20 cellular contexts compared by ENCODE assay signal in the genomic region with DNA sequence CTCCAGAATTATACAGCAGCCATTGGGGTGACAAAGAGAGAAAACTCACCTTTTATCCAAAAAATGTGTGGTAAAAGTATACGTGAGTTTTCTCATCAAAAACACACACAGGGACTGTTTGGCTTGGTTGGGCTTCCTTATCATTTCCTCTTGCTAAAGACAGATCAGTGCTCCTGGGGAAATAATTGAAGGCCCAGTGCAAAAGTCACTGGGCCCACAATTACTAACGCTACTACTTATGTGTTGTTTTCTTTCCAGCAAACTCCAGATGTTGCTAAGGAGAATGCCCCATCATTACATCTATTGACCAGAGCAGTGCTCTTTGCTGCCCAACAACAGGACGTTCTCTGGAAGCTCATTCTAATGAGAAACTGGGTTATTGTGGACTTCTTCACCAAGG.
DNase-seq lines count a peak whose midpoint lies in the region; ATAC-seq and TF ChIP-seq lines count a peak whose summit lies in the region.
"Had no signal": no experiment of that assay in that cellular context is flagged by ENCODE, and none has a peak within 500 bp of the region (broad histone marks: within the 10 kb centered on the region; RNA-seq: fewer than 3 reads in every experiment).

No MANE protein-coding gene starts in this region.

- TF ChIP-seq CTCF in GM23338 (conservative IDR thresholded peaks at IDR 0.05; ENCODE audit: low read depth in 2 of 2) (no peak), endothelial cell (IDR thresholded peaks at IDR 0.05; ENCODE audit: unreplicated experiment) (no peak)

- H3K4me1 ChIP-seq in GM23338 (ENCODE audit: insufficient read depth) (peaks cover 5% of the 10 kb centered on the region; the same call in 1 of the 2 replicates), mesodermal cell (ENCODE audit: control insufficient read depth, insufficient read depth, low read length, poor library complexity, severe bottlenecking) (peaks cover 13% of the 10 kb centered on the region)
- H3K4me1 ChIP-seq: SJSA1 had no signal

- H3K36me3 Mint-ChIP-seq in GM23338 (ENCODE audit: low read depth), result no peaks in the 10 kb centered on the region
- no peaks in the 10 kb centered on the region for H3K36me3 Mint-ChIP-seq in endothelial cell (ENCODE audit: low read depth, unreplicated experiment)

- H3K9me3 Mint-ChIP-seq in GM23338 (no peaks in the 10 kb centered on the region), endothelial cell (ENCODE audit: unreplicated experiment) (no peaks in the 10 kb centered on the region)
- H3K9me3 Mint-ChIP-seq: CD8-positive, alpha-beta memory T cell had no signal

- H4K20me1 ChIP-seq in GM23338 (replicated peaks; ENCODE audit: insufficient read depth), result no peaks in the 10 kb centered on the region

- no peak overlapping the region for H3K27ac ChIP-seq in GM23338 (ENCODE audit: low read depth)
- peak overlapping the region; percentile 55 for H3K27ac ChIP-seq in mesodermal cell (ENCODE audit: low read depth, low read length, severe bottlenecking)
- H3K27ac ChIP-seq: C4-2B, SJSA1 had no signal

- no peaks in the 10 kb centered on the region for H3K9me3 ChIP-seq in mesodermal cell (ENCODE audit: control insufficient read depth, low read length)
- H3K9me3 ChIP-seq: SJSA1 had no signal

- 61 to 71% methylated on average over 1 to 3 of the region's 3 CpGs for WGBS in mesodermal cell (ENCODE audit: insufficient coverage in 2 of 2), 2 experiments

- H3K36me3 ChIP-seq in GM23338 (ENCODE audit: insufficient read depth), result no peaks in the 10 kb centered on the region
- H3K36me3 ChIP-seq in mesodermal cell (ENCODE audit: control insufficient read depth, insufficient read depth, low read length), result no peaks in the 10 kb centered on the region
- H3K36me3 ChIP-seq: SJSA1 had no signal

- DNase-seq in GM23338 (ENCODE audit: low spot score) (no peak), OCI-M1 (lab: John Stamatoyannopoulos, UW) (peak; percentile 63), endothelial cell (ENCODE audit: low spot score) (no peak), activated T-cell treated with anti-CD3 and anti-CD28 coated beads for 4 hours (no peak), NCI-H146 (lab: John Stamatoyannopoulos, UW) (no peak), NCI-H524 treated with DMSO at 0.1 percent for 48 hours (lab: John Stamatoyannopoulos, UW) (no peak)
- DNase-seq: Calu3; CD8-positive, alpha-beta memory T cell; DMS153; H7; MM.1S; NCI-H1048; NCI-H1417 treated with DMSO at 0.1 percent for 48 hours; NCI-H1930; NCI-H226; NCI-H510A treated with DMSO at 0.1 percent for 48 hours; NCI-H774 had no signal

- ATAC-seq in GM23338, result no peak

- peaks cover 4% of the 10 kb centered on the region; the same call in 1 of the 2 replicates for H3K9me2 ChIP-seq in GM23338 (ENCODE audit: insufficient read depth)

- H3K27me3 Mint-ChIP-seq in GM23338 (ENCODE audit: insufficient read depth, low read depth, poor library complexity) (no peaks in the 10 kb centered on the region), endothelial cell (ENCODE audit: unreplicated experiment) (no peaks in the 10 kb centered on the region)

- H3K4me2 ChIP-seq in GM23338, result no peak overlapping the region

- H3K4me3 Mint-ChIP-seq in GM23338 (no peak overlapping the region), endothelial cell (ENCODE audit: unreplicated experiment) (no peak overlapping the region)
- H3K4me3 Mint-ChIP-seq: CD8-positive, alpha-beta memory T cell had no signal

- no peaks in the 10 kb centered on the region for H3F3A ChIP-seq in GM23338 (replicated peaks; ENCODE audit: low read depth)

- peaks cover 8% of the 10 kb centered on the region for H3K4me1 Mint-ChIP-seq in GM23338
- H3K4me1 Mint-ChIP-seq in endothelial cell (ENCODE audit: unreplicated experiment), result peaks cover 56% of the 10 kb centered on the region
- H3K4me1 Mint-ChIP-seq: CD8-positive, alpha-beta memory T cell had no signal

- no peaks in the 10 kb centered on the region for H3K27me3 ChIP-seq in GM23338 (ENCODE audit: insufficient read depth)
- H3K27me3 ChIP-seq: SJSA1 had no signal

- no peak overlapping the region for H3K27ac Mint-ChIP-seq in GM23338
- peak overlapping the region; percentile 97 for H3K27ac Mint-ChIP-seq in endothelial cell (ENCODE audit: unreplicated experiment)

- H3K79me2 ChIP-seq in GM23338 (replicated peaks; ENCODE audit: insufficient read depth), result no peaks in the 10 kb centered on the region

- H2AFZ ChIP-seq in GM23338, result peak overlapping the region; percentile 78

- no peak overlapping the region for H3K4me3 ChIP-seq in GM23338
- no peak overlapping the region for H3K4me3 ChIP-seq in mesodermal cell (ENCODE audit: extremely low read depth, insufficient read depth, low read length, poor library complexity, severe bottlenecking)
- H3K4me3 ChIP-seq: SJSA1 had no signal

TF ChIP-seq in GM23338, 12 proteins besides CTCF, POLR2A, EP300 and RAD21:
- TF ChIP-seq NANOG (IDR thresholded peaks at IDR 0.05; ENCODE audit: borderline replicate concordance) (no peak), POLR2AphosphoS5 (IDR thresholded peaks at IDR 0.05; ENCODE audit: low read depth) (no peak), ZNF114 (CRISPR knock-in tag; IDR thresholded peaks at IDR 0.05) (no peak), JUNB (IDR thresholded peaks at IDR 0.05; ENCODE audit: unreplicated experiment) (no peak), ZNF331 (CRISPR knock-in tag; IDR thresholded peaks at IDR 0.05; ENCODE audit: low read depth) (no peak), EZH2 (IDR thresholded peaks at IDR 0.05; ENCODE audit: low read depth, unreplicated experiment) (no peak)
- TF ChIP-seq, protein P1, sequence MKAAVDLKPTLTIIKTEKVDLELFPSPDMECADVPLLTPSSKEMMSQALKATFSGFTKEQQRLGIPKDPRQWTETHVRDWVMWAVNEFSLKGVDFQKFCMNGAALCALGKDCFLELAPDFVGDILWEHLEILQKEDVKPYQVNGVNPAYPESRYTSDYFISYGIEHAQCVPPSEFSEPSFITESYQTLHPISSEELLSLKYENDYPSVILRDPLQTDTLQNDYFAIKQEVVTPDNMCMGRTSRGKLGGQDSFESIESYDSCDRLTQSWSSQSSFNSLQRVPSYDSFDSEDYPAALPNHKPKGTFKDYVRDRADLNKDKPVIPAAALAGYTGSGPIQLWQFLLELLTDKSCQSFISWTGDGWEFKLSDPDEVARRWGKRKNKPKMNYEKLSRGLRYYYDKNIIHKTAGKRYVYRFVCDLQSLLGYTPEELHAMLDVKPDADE (IDR thresholded peaks at IDR 0.05), result no peak
- TF ChIP-seq, protein P2, sequence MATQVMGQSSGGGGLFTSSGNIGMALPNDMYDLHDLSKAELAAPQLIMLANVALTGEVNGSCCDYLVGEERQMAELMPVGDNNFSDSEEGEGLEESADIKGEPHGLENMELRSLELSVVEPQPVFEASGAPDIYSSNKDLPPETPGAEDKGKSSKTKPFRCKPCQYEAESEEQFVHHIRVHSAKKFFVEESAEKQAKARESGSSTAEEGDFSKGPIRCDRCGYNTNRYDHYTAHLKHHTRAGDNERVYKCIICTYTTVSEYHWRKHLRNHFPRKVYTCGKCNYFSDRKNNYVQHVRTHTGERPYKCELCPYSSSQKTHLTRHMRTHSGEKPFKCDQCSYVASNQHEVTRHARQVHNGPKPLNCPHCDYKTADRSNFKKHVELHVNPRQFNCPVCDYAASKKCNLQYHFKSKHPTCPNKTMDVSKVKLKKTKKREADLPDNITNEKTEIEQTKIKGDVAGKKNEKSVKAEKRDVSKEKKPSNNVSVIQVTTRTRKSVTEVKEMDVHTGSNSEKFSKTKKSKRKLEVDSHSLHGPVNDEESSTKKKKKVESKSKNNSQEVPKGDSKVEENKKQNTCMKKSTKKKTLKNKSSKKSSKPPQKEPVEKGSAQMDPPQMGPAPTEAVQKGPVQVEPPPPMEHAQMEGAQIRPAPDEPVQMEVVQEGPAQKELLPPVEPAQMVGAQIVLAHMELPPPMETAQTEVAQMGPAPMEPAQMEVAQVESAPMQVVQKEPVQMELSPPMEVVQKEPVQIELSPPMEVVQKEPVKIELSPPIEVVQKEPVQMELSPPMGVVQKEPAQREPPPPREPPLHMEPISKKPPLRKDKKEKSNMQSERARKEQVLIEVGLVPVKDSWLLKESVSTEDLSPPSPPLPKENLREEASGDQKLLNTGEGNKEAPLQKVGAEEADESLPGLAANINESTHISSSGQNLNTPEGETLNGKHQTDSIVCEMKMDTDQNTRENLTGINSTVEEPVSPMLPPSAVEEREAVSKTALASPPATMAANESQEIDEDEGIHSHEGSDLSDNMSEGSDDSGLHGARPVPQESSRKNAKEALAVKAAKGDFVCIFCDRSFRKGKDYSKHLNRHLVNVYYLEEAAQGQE (IDR thresholded peaks at IDR 0.05; ENCODE audit: unreplicated experiment), result no peak
